ENCODE assay signal across 8 cellular contexts in the genomic region with DNA sequence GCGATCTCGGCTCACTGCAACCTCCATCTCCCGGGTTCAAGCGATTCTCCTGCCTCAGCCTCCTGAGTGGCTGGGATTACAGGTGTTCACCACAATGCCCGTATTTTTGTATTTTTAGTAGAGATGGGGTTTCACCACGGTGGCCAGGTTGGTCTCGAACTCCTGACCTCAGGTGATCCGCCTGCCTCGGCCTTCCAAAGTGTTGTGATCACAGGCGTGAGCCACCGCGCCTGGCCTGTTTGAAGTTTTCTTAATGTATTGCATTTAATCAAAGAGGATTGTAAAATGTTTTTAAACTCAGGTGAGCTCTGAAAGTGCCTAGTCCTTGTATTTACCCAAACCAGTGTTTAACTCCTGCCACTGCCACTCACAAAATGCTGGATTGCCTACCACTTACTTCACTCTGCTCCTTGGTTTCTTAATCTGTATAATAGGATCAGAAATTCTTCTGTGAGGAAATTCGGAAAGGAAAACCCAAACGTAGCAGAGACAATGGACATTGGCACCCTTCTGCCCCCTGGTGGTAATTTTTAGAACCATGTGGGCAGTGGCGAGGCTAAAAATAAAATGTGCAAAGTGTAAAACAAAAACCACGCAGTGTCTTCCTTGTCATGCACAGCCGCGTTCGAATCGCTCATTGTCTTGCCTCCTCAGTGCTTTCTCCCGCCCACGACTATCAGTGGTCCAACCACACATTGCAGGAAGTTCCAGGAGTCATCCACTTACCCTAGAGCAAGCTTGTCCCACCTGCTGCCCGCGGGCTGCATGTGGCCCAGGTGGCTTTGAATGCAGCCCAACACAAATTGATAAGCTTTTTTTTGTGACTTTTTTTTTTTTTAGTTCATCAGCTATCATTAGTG. TPM values are rescaled to one million over a fixed set of nuclear protein-coding genes. Genes with fewer than 3 reads are reported as not detected.
DNase-seq lines count a peak whose midpoint lies in the region; ATAC-seq and TF ChIP-seq lines count a peak whose summit lies in the region.

No MANE protein-coding gene starts in this region.

- DNase-seq in BJ (ENCODE audit: low read depth) = no peak
- peak; percentile 13 for DNase-seq in NCI-H510A (lab: John Stamatoyannopoulos, UW)
- DNase-seq in activated CD4-positive, alpha-beta T cell treated with anti-CD3 and anti-CD28 coated beads, Interleukin-2, amount 50 U/mL, for 1 hour = peak; percentile 55
- DNase-seq in ecto neural progenitor cell (ENCODE audit: low spot score) = peak; percentile 62
- DNase-seq in middle frontal gyrus (ENCODE audit: extremely low spot score, low spot score) = peak; percentile 57
- DNase-seq in stimulated activated CD8-positive, alpha-beta memory T cell treated with anti-CD3 and anti-CD28 coated beads, Interleukin-4, amount 100 ng/mL, for 1 hour (ENCODE audit: low read depth in 2 of 2, low spot score in 1 of 2) = peak; percentile 29 to 43

- H3K36me3 ChIP-seq in BJ (ENCODE audit: control insufficient read depth, insufficient read depth, low read length) = no peaks in the 10 kb centered on the region

- H3K4me3 ChIP-seq in BJ (ENCODE audit: low read depth, low read length) = no peak overlapping the region

- ATAC-seq in GM19023 (IDR thresholded peaks at IDR 0.05; ENCODE audit: unreplicated experiment) (peak; percentile 82), HG03342 (IDR thresholded peaks at IDR 0.05; ENCODE audit: unreplicated experiment) (peak; percentile 86)

- CTCF ChIA-PET in BJ (lab: Yijun Ruan, JAX) = interaction anchor here (0.6 to 11.2 kb wide), 17 partner anchors 9 to 431 kb away, joined by 3 to 203 read pairs (median 4); a partner anchor contains a TSS

- peak; percentile 80 for TF ChIP-seq CTCF in BJ (IDR thresholded peaks at IDR 0.05; ENCODE audit: insufficient read depth, low read depth, low read length)

- 0 out of 2 replicates have a peak, but pooled peaks cover 3% of the 10 kb centered on the region for H3K27me3 ChIP-seq in BJ (ENCODE audit: control insufficient read depth, insufficient read depth, low read length)

- POLR2A ChIA-PET in BJ (lab: Charles Lee) = no interaction called here

RNA-seq across cellular contexts. Expression of a gene that starts 27.3 kb away (rescaled TPM):
- polyA plus RNA-seq in BJ (2011; rRNA removed) = 1.9 and 2.4 TPM in 2 replicates
- polyA minus RNA-seq in BJ (2011; rRNA and poly(A)+ RNA removed) = 0.38 and 0.46 TPM in 2 replicates

RNA-seq across cellular contexts. Expression of a gene that starts 27.4 kb away (rescaled TPM):
- polyA plus RNA-seq in BJ (2011; rRNA removed) = 7.8 and 18.5 TPM in 2 replicates
- 4.7 and 7.3 TPM in 2 replicates for polyA minus RNA-seq in BJ (2011; rRNA and poly(A)+ RNA removed)

RNA-seq across cellular contexts. Expression of a gene that starts 45.3 kb away (rescaled TPM):
- polyA plus RNA-seq in BJ (2011; rRNA removed) = 0.06 and 0.07 TPM in 2 replicates
- polyA minus RNA-seq in BJ (2011; rRNA and poly(A)+ RNA removed) = 0.10 TPM in 1 of 2 replicates, not detected in the other

RNA-seq across cellular contexts. Expression of a gene that starts 54.9 kb away (rescaled TPM):
- 31.7 and 48.0 TPM in 2 replicates for polyA plus RNA-seq in BJ (2011; rRNA removed)
- polyA minus RNA-seq in BJ (2011; rRNA and poly(A)+ RNA removed) = 59.1 and 61.6 TPM in 2 replicates
